15 cellular contexts compared by ENCODE assay signal in genomic region chr5:52706775-52707174, GRCh38.
DNase-seq lines count a peak whose midpoint lies in the region; ATAC-seq, FAIRE-seq and TF ChIP-seq lines count a peak whose summit lies in the region.
"Had no signal": no experiment of that assay in that cellular context is flagged by ENCODE, and none has a peak within 500 bp of the region (broad histone marks: within the 10 kb centered on the region; RNA-seq: fewer than 3 reads in every experiment).

No MANE protein-coding gene starts in this region.

- FAIRE-seq in HTR-8/SVneo (lab: Jason Lieb, UNC) = peak; percentile 16
- FAIRE-seq: A204.1, K562 had no signal

- no peaks in the 10 kb centered on the region for H3K4me1 Mint-ChIP-seq in endodermal cell

- DNase-seq in HTR-8/SVneo (ENCODE audit: insufficient read length, low spot score) (no peak), endodermal cell (peak; percentile 45), SIG-M5 (lab: John Stamatoyannopoulos, UW) (no peak), activated gamma-delta T cell (lab: John Stamatoyannopoulos, UW) (no peak)
- DNase-seq: BE2C; Caco-2; CD8-positive, alpha-beta memory T cell; GF-D8; GM23248; H9 had no signal

- ATAC-seq in HG03025 (IDR thresholded peaks at IDR 0.05; ENCODE audit: low FRiP score, unreplicated experiment) = no peak
- ATAC-seq: K562 had no signal

- no peak overlapping the region for H3K9ac ChIP-seq in BLaER1 treated with 17β-estradiol and CSF1 and Interleukin-3, amounts not matched to agents 10 nM and 100 nM
- H3K9ac ChIP-seq in endodermal cell (ENCODE audit: extremely low read depth, low read length, poor library complexity, severe bottlenecking) (no peak overlapping the region), parathyroid adenoma (no peak overlapping the region)
- H3K9ac ChIP-seq: GM23248 had no signal

- H4K20me1 ChIP-seq in BLaER1 treated with 17β-estradiol and CSF1 and Interleukin-3, amounts not matched to agents 10 nM and 100 nM = no peaks in the 10 kb centered on the region

- TF ChIP-seq CTCF in endodermal cell (conservative IDR thresholded peaks at IDR 0.05) (no peak), parathyroid adenoma (IDR thresholded peaks at IDR 0.05) (no peak)

- H3K9me3 Mint-ChIP-seq in endodermal cell = no peaks in the 10 kb centered on the region
- H3K9me3 Mint-ChIP-seq: CD8-positive, alpha-beta memory T cell; H9 had no signal

- no peaks in the 10 kb centered on the region for H3K27me3 Mint-ChIP-seq in endodermal cell (ENCODE audit: insufficient read depth)
- H3K27me3 Mint-ChIP-seq: CD8-positive, alpha-beta memory T cell had no signal

- WGBS in endodermal cell (ENCODE audit: insufficient coverage in 1 of 2, insufficient read length in 1 of 2), 2 experiments = 83 to 86% methylated on average over 3 to 5 of the region's 5 CpGs

- no peaks in the 10 kb centered on the region for H3K79me2 ChIP-seq in parathyroid adenoma

- peak overlapping the region in 10 of 11 experiments; percentile 40 to 80 (median 74); a peak in 18 of 22 replicates for H3K4me2 ChIP-seq in BLaER1 treated with 17β-estradiol and CSF1 and Interleukin-3, amounts not matched to agents 10 nM and 100 nM
- no peak overlapping the region for H3K4me2 ChIP-seq in parathyroid adenoma (ENCODE audit: low read length)

- no peak overlapping the region for H3K4me3 ChIP-seq in BLaER1 treated with 17β-estradiol and CSF1 and Interleukin-3, amounts not matched to agents 10 nM and 100 nM
- H3K4me3 ChIP-seq in endodermal cell (ENCODE audit: low read length) = no peak overlapping the region
- H3K4me3 ChIP-seq in parathyroid adenoma (ENCODE audit: low read depth, low read length) = no peak overlapping the region
- H3K4me3 ChIP-seq: GM23248, K562 had no signal

- H3K4me1 ChIP-seq in BLaER1 treated with 17β-estradiol and CSF1 and Interleukin-3, amounts not matched to agents 10 nM and 100 nM = peaks cover 36 to 66% (median 48%) of the 10 kb centered on the region in 10 experiments
- H3K4me1 ChIP-seq in endodermal cell (ENCODE audit: control insufficient read depth, insufficient read depth, low read length) (peaks cover 6% of the 10 kb centered on the region), parathyroid adenoma (peaks cover 71% of the 10 kb centered on the region)
- H3K4me1 ChIP-seq: Caco-2 had no signal

- no peak overlapping the region for H3K27ac Mint-ChIP-seq in endodermal cell

- H2AFZ ChIP-seq in parathyroid adenoma = peak overlapping the region; percentile 79
- H2AFZ ChIP-seq: GM23248 had no signal

- no peaks in the 10 kb centered on the region for H3K9me3 ChIP-seq in BLaER1 treated with 17β-estradiol and CSF1 and Interleukin-3, amounts not matched to agents 10 nM and 100 nM (replicated peaks in 1 of 11)
- H3K9me3 ChIP-seq in endodermal cell (ENCODE audit: control insufficient read depth, low read length) (no peaks in the 10 kb centered on the region), parathyroid adenoma (ENCODE audit: control insufficient read depth, low read length) (no peaks in the 10 kb centered on the region)
- H3K9me3 ChIP-seq: BE2C, Caco-2 had no signal

- no peak overlapping the region for H3K4me3 Mint-ChIP-seq in endodermal cell
- H3K4me3 Mint-ChIP-seq: H9 had no signal

- no peaks in the 10 kb centered on the region for H3K36me3 ChIP-seq in BLaER1 treated with 17β-estradiol and CSF1 and Interleukin-3, amounts not matched to agents 10 nM and 100 nM
- H3K36me3 ChIP-seq in endodermal cell (ENCODE audit: control insufficient read depth, insufficient read depth, low read length) (no peaks in the 10 kb centered on the region), parathyroid adenoma (ENCODE audit: control insufficient read depth, insufficient read depth, low read length) (no peaks in the 10 kb centered on the region)
- H3K36me3 ChIP-seq: BE2C had no signal

- no peaks in the 10 kb centered on the region for H3K27me3 ChIP-seq in BLaER1 treated with 17β-estradiol and CSF1 and Interleukin-3, amounts not matched to agents 10 nM and 100 nM
- no peaks in the 10 kb centered on the region for H3K27me3 ChIP-seq in endodermal cell (ENCODE audit: control insufficient read depth, insufficient read depth, low read length, poor library complexity, severe bottlenecking)
- no peaks in the 10 kb centered on the region for H3K27me3 ChIP-seq in parathyroid adenoma (ENCODE audit: control insufficient read depth, insufficient read depth, low read length)
- H3K27me3 ChIP-seq: BE2C had no signal

- no peak overlapping the region for H3K27ac ChIP-seq in BLaER1 treated with 17β-estradiol and CSF1 and Interleukin-3, amounts not matched to agents 10 nM and 100 nM
- H3K27ac ChIP-seq in endodermal cell (ENCODE audit: low read depth, low read length) = no peak overlapping the region
- H3K27ac ChIP-seq in parathyroid adenoma = peak overlapping the region; percentile 98
- H3K27ac ChIP-seq: GM23248 had no signal

- no peaks in the 10 kb centered on the region for H3K36me3 Mint-ChIP-seq in endodermal cell (ENCODE audit: low read depth)
- H3K36me3 Mint-ChIP-seq: CD8-positive, alpha-beta memory T cell had no signal
